ENCODE assay signal across 8 cellular contexts in the genomic region with DNA sequence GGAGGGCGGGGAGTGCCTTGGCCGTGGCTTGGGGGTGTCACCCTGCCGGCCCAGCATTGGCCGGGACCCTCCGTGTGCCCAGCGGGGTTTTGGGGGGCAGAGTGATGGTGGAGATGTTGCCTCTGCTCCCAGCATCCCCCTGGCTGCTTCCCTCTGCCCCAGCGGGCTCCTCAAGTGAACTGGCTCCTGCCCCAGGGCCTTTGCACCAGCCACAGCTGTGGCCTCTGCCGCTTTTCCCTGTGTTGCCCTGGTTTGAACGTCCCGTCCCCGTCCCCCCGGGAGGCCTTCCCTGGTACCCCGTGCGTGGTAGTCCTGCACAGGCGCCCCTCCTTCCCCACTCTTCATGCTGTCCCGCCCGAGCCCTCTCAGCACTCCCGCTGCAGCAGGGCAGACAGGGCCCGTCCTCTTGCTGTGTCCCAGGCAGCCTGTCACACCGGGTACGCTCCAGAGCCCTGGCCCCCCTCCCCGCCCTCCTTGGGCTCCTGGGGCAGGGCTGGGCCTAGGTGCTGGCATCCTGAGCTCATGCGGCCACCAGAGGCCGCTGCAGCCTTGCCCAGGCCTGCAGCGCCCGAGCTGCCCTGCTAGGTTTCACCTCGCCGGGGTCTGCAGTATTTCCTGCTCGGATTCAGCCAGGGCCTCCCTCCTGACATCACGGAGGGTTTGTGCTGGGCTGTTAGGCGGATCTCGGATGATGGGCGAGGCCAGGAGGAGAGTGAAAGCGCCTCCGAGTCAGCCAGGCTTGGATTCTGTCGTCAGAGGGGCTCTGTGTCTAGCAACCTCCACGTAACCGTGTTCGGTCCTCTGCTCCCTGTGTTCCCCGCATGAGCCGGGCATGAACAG. TPM values are rescaled to one million over a fixed set of nuclear protein-coding genes. Genes with fewer than 3 reads are reported as not detected.
DNase-seq lines count a peak whose midpoint lies in the region; ATAC-seq and TF ChIP-seq lines count a peak whose summit lies in the region.

No MANE protein-coding gene starts in this region.

- intact Hi-C loops in posterior cingulate gyrus (cut with DNase I), result loop anchor here (2.0 to 10.0 kb wide), 3 partner anchors 65 to 459 kb away; a partner anchor contains a TSS
- intact Hi-C loops in uterus (cut with DNase I; ENCODE audit: low total_unique reads), result no loop called here

- no peaks in the 10 kb centered on the region for H3K36me3 Mint-ChIP-seq in glutamatergic neuron (ENCODE audit: unreplicated experiment)

- H3K4me3 ChIP-seq in uterus, result no peak overlapping the region

- H3K9me3 ChIP-seq in uterus, result no peaks in the 10 kb centered on the region

- H3K9me3 Mint-ChIP-seq in glutamatergic neuron (ENCODE audit: unreplicated experiment), result no peaks in the 10 kb centered on the region

- no peak overlapping the region for H3K27ac ChIP-seq in uterus

- H3K27me3 Mint-ChIP-seq in glutamatergic neuron (ENCODE audit: unreplicated experiment), result no peaks in the 10 kb centered on the region

- TF ChIP-seq POLR2A in uterus (IDR thresholded peaks at IDR 0.05), result no peak

- H3K4me1 Mint-ChIP-seq in glutamatergic neuron (ENCODE audit: low read depth, unreplicated experiment), result peaks cover 2% of the 10 kb centered on the region

- no peaks in the 10 kb centered on the region for H3K36me3 ChIP-seq in uterus

- no peaks in the 10 kb centered on the region for H3K27me3 ChIP-seq in uterus

- peaks cover 0 to 9% of the 10 kb centered on the region in 2 donors for H3K4me1 ChIP-seq in uterus

- no peak overlapping the region for H3K27ac Mint-ChIP-seq in glutamatergic neuron (ENCODE audit: unreplicated experiment)

- peak; percentile 91 for TF ChIP-seq CTCF in glutamatergic neuron (IDR thresholded peaks at IDR 0.05; ENCODE audit: partially characterized antibody, unreplicated experiment)
- peak; percentile 88 to 90 (median 89) for TF ChIP-seq CTCF in uterus (IDR thresholded peaks at IDR 0.05)

- H3K4me3 Mint-ChIP-seq in glutamatergic neuron (ENCODE audit: unreplicated experiment), result no peak overlapping the region

- ATAC-seq in GM21717 (IDR thresholded peaks at IDR 0.05; ENCODE audit: unreplicated experiment), result peak; percentile 78

- DNase-seq in D341Med (ENCODE audit: low spot score) (peak; percentile 95), LoVo (ENCODE audit: low spot score) (peak; percentile 39), SHP77 treated with DMSO at 0.1 percent for 48 hours (lab: John Stamatoyannopoulos, UW) (peak; percentile 77), glutamatergic neuron (peak; percentile 88), posterior cingulate gyrus (peak in 9 of 10 donors; percentile 40 to 93 (median 59)), uterus (peak; percentile 41 to 60)
- peak in 3 of 4 experiments; percentile 21 to 68 (median 51) for DNase-seq in activated naive CD4-positive, alpha-beta T cell (lab: John Stamatoyannopoulos, UW)

RNA-seq across cellular contexts. Expression of a gene that starts 9.5 kb away (rescaled TPM):
- total RNA-seq in glutamatergic neuron (ENCODE audit: unreplicated experiment) (17.8 TPM), uterus (10 to 100 TPM in 1 of 4 donors, 1 to 10 TPM in 1, not detected in 2; 9.4 to 15.4 TPM)

RNA-seq across cellular contexts. Expression of a gene that starts 9.6 kb away (rescaled TPM):
- 24.9 TPM for total RNA-seq in glutamatergic neuron (ENCODE audit: unreplicated experiment)
- total RNA-seq in uterus, result 10 to 100 TPM in 3 of 4 donors, 1 to 10 TPM in 1; 7.9 to 53.3 (median 16.6) TPM

Comparison
In these comparisons a context has a peak if more than half of its experiments do, and no peak if none do; other contexts are left out.
1. DNase-seq: peak in every context shown above with its lines; median percentile 95 in D341Med; 88 in glutamatergic neuron; 77 in SHP77 treated with DMSO at 0.1 percent for 48 hours; 59 in posterior cingulate gyrus; 51 in activated naive CD4-positive, alpha-beta T cell; 50 in uterus; 39 in LoVo.